ENCODE assay signal across 8 cellular contexts in the genomic region with DNA sequence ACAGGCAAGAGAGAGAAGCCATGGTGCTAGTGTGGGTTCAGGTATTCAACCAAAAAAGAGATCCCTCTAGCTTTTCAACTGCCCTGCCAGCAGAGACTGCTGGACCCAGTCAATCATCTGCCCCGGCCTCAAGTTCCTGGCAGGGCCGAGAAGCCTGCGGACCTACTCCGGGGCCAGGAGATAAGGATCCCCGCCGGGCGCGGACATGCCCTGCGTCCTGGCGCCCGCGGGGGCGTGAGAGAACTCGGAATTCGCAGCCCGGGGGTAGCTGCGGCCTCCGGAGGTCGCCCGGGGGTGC. TPM values are rescaled to one million over a fixed set of nuclear protein-coding genes. Genes with fewer than 3 reads are reported as not detected.
DNase-seq lines count a peak whose midpoint lies in the region; ATAC-seq and TF ChIP-seq lines count a peak whose summit lies in the region.

No MANE protein-coding gene starts in this region.

- H3K27me3 ChIP-seq in A673 (replicated peaks; ENCODE audit: insufficient read depth, low read depth, low read length, poor library complexity) (no peaks in the 10 kb centered on the region), colonic mucosa (no peaks in the 10 kb centered on the region), liver (ENCODE audit: control insufficient read depth in 4 of 4, insufficient read depth in 4 of 4, low read length in 3 of 4) (no peaks in the 10 kb centered on the region), tibial nerve (no peaks in the 10 kb centered on the region)

- H3K36me3 ChIP-seq in A673 (ENCODE audit: insufficient read depth, low read length, poor library complexity, severe bottlenecking) (no peaks in the 10 kb centered on the region), colonic mucosa (no peaks in the 10 kb centered on the region), liver (ENCODE audit: control insufficient read depth in 4 of 4, insufficient read depth in 3 of 4, low read depth in 1 of 4, low read length in 3 of 4) (no peaks in the 10 kb centered on the region), tibial nerve (no peaks in the 10 kb centered on the region)

- H3K9ac ChIP-seq in colonic mucosa (ENCODE audit: low read depth in 2 of 2, low read length in 2 of 2) (peak overlapping the region; percentile 67 to 79), liver (ENCODE audit: low read depth in 1 of 2, low read length in 2 of 2) (peak overlapping the region; percentile 13 to 71)

- no peak for ATAC-seq in esophagus mucosa

- DNase-seq in A673 (ENCODE audit: low spot score) (no peak), colonic mucosa (peak; percentile 48), tibial nerve (ENCODE audit: low spot score in 2 of 2) (no peak), NCI-H524 treated with DMSO at 0.1 percent for 48 hours (lab: John Stamatoyannopoulos, UW) (no peak)
- no peak for DNase-seq in stimulated activated naive CD4-positive, alpha-beta T cell treated with Interleukin-2 at 50 U/mL for 16 hours (lab: John Stamatoyannopoulos, UW)

- TF ChIP-seq CTCF in A673 (conservative IDR thresholded peaks at IDR 0.05; ENCODE audit: low read depth, low read length): no peak
- no peak for TF ChIP-seq CTCF in colonic mucosa (IDR thresholded peaks at IDR 0.05)
- no peak for TF ChIP-seq CTCF in liver (IDR thresholded peaks at IDR 0.05; ENCODE audit: low read depth, low read length, missing input control)
- no peak for TF ChIP-seq CTCF in tibial nerve (IDR thresholded peaks at IDR 0.05)

- CTCF ChIA-PET in A673 (lab: Charles Lee): no interaction called here

- H3K4me1 ChIP-seq in A673 (ENCODE audit: insufficient read depth, low read length, poor library complexity, severe bottlenecking) (no peaks in the 10 kb centered on the region), colonic mucosa (no peaks in the 10 kb centered on the region), liver (ENCODE audit: control insufficient read depth in 4 of 4, insufficient read depth in 4 of 4, low read length in 3 of 4) (peaks cover 0 to 31% (median 16%) of the 10 kb centered on the region in 4 donors), tibial nerve (peaks cover 0 to 29% (median 4%) of the 10 kb centered on the region in 4 donors)

- H3K9me3 ChIP-seq in A673 (ENCODE audit: low read depth, low read length, poor library complexity, severe bottlenecking): no peaks in the 10 kb centered on the region
- no peaks in the 10 kb centered on the region for H3K9me3 ChIP-seq in colonic mucosa
- H3K9me3 ChIP-seq in liver (ENCODE audit: control insufficient read depth in 4 of 4, low read length in 3 of 4): no peaks in the 10 kb centered on the region
- H3K9me3 ChIP-seq in tibial nerve: no peaks in the 10 kb centered on the region

- H3K27ac ChIP-seq in A673 (ENCODE audit: low read depth, low read length, poor library complexity, severe bottlenecking) (peak overlapping the region; percentile 91), colonic mucosa (peak overlapping the region; percentile 85), liver (ENCODE audit: low read depth in 1 of 2, low read length in 2 of 2) (peak overlapping the region; percentile 95 to 96), tibial nerve (peak overlapping the region; percentile 15 to 90 (median 82))

- peak overlapping the region; percentile 85 for H3K4me3 ChIP-seq in A673 (ENCODE audit: low read depth, low read length, poor library complexity, severe bottlenecking)
- peak overlapping the region; percentile 65 for H3K4me3 ChIP-seq in colonic mucosa
- H3K4me3 ChIP-seq in liver (ENCODE audit: low read depth in 1 of 3, low read length in 3 of 3): peak overlapping the region; percentile 16 to 90 (median 79)
- peak overlapping the region; percentile 70 to 82 (median 73) for H3K4me3 ChIP-seq in tibial nerve

- under 1% methylated on average over 20 of the region's 20 CpGs for WGBS in liver
- WGBS in tibial nerve, 2 donors: 0% methylated on average over 2 to 20 of the region's 20 CpGs

- TF ChIP-seq EP300 in Ishikawa (IDR thresholded peaks at IDR 0.05; ENCODE audit: borderline replicate concordance): no peak
- TF ChIP-seq EP300 in tibial nerve (IDR thresholded peaks at IDR 0.05): no peak

- no peak for TF ChIP-seq RAD21 in Ishikawa (IDR thresholded peaks at IDR 0.05; ENCODE audit: low read depth)
- TF ChIP-seq RAD21 in liver (IDR thresholded peaks at IDR 0.05): no peak

- no TSS peak for BruUV-seq in A673 (replicated peaks; lab: Mats Ljungman, UMichigan)

- no peak for TF ChIP-seq POLR2A in tibial nerve (IDR thresholded peaks at IDR 0.05)

- POLR2A ChIA-PET in A673 (lab: Charles Lee; ENCODE audit: low non-redundant PET): no interaction called here

- intact Hi-C loops in A673 (cut with micrococcal nuclease; ENCODE audit: unreplicated experiment) (loop anchor here (5.0 to 10.0 kb wide), 5 partner anchors 72 to 252 kb away; no protein-coding TSS in a partner anchor), colonic mucosa (cut with DNase I) (loop anchor here (5.0 kb wide), 1 partner anchor 252 kb away; no protein-coding TSS in a partner anchor)

TF ChIP-seq in Ishikawa, 13 proteins besides CTCF, POLR2A, EP300 and RAD21:
- TF ChIP-seq CEBPB (IDR thresholded peaks at IDR 0.05): no peak
- no peak for TF ChIP-seq TAF1 (IDR thresholded peaks at IDR 0.05; ENCODE audit: low read depth)
- TF ChIP-seq CREB1 (IDR thresholded peaks at IDR 0.05; ENCODE audit: low read depth): no peak
- no peak for TF ChIP-seq TCF12 (IDR thresholded peaks at IDR 0.05; ENCODE audit: low read depth)
- TF ChIP-seq EGR1 (IDR thresholded peaks at IDR 0.05): peak; percentile 60
- no peak for TF ChIP-seq ZBTB7A (IDR thresholded peaks at IDR 0.05; ENCODE audit: low read depth)

TF ChIP-seq in liver, 16 proteins besides CTCF, POLR2A, EP300 and RAD21:
- TF ChIP-seq YY1 (IDR thresholded peaks at IDR 0.05) (no peak), NR2F2 (IDR thresholded peaks at IDR 0.05) (no peak), EGR1 (IDR thresholded peaks at IDR 0.05; ENCODE audit: low read depth in 2 of 2) (peak in 1 of 2 donors; percentile 18), GABPA (IDR thresholded peaks at IDR 0.05 in 1 of 2, conservative IDR thresholded peaks at IDR 0.05 in 1 of 2) (no peak)

RNA-seq across cellular contexts. Expression of gene MAGI1, which starts 0.8 kb away (rescaled TPM):
- total RNA-seq in A673 (2021) (30.5 and 36.1 TPM in 2 replicates), colonic mucosa (10 to 100 TPM; 23.4 to 41.4 TPM), liver (10 to 100 TPM; 18.1 to 68.8 TPM), tibial nerve (10 to 100 TPM; 30.6 to 52.8 (median 36.1) TPM), esophagus mucosa (13.7 TPM)
- 1 to 10 TPM; 9.6 to 9.9 TPM for polyA plus RNA-seq in liver
